1 cellular context compared by ENCODE assay signal in genomic region chr12:110649341-110649847, GRCh38.
TF ChIP-seq lines count a peak whose summit lies in the region.

No MANE protein-coding gene starts in this region.

TF ChIP-seq in IMR-90, 13 proteins besides CTCF, POLR2A, EP300 and RAD21:
- TF ChIP-seq USF2 (IDR thresholded peaks at IDR 0.05; ENCODE audit: low read depth, low read length) (no peak), CEBPB (IDR thresholded peaks at IDR 0.05; ENCODE audit: low read depth, low read length) (peak; percentile 48; the same call in 1 of the 2 replicates)
